In genomic region chr6:79076881-79077641, GRCh38 we compare ENCODE assay signal across 8 cellular contexts. TPM values are rescaled to one million over a fixed set of nuclear protein-coding genes. Genes with fewer than 3 reads are reported as not detected.
A peak's percentile ranks its signal among the peaks of the same experiment; 100 is the strongest.
DNase-seq lines count a peak whose midpoint lies in the region; ATAC-seq and TF ChIP-seq lines count a peak whose summit lies in the region.

No MANE protein-coding gene starts in this region.

- CTCF ChIA-PET in mammary epithelial cell (lab: Charles Lee; ENCODE audit: low non-redundant PET) = interaction anchor here (0.7 kb wide), 1 partner anchor 388 kb away, joined by 6 read pairs; no protein-coding TSS in a partner anchor

- H3K4me1 ChIP-seq in mammary epithelial cell (ENCODE audit: insufficient read depth, low read length) (peaks cover 10% of the 10 kb centered on the region), smooth muscle cell (ENCODE audit: low read depth) (peaks cover 30% of the 10 kb centered on the region)

- H4K20me1 ChIP-seq in mammary epithelial cell (ENCODE audit: insufficient read depth, low read length) = no peaks in the 10 kb centered on the region
- peaks cover 44% of the 10 kb centered on the region for H4K20me1 ChIP-seq in smooth muscle cell (ENCODE audit: low read depth)

- dilution Hi-C loops in mammary epithelial cell (cut with HindIII; ENCODE audit: low sequenced_read_pairs) = no loop called here

- peaks cover 43 to 63% of the 10 kb centered on the region in 2 donors for H3K4me1 Mint-ChIP-seq in immature natural killer cell

- no peak for TF ChIP-seq CTCF in WI38 (IDR thresholded peaks at IDR 0.05; ENCODE audit: low read depth, low read length)
- no peak for TF ChIP-seq CTCF in mammary epithelial cell (conservative IDR thresholded peaks at IDR 0.05 in 1 of 2, IDR thresholded peaks at IDR 0.05 in 1 of 2; ENCODE audit: extremely low read depth in 1 of 2, insufficient read depth in 1 of 2, low read depth in 1 of 2, low read length in 2 of 2)
- no peak for TF ChIP-seq CTCF in smooth muscle cell (IDR thresholded peaks at IDR 0.05; ENCODE audit: borderline replicate concordance, insufficient read depth, poor library complexity, severe bottlenecking)

- H3K27ac ChIP-seq in mammary epithelial cell (ENCODE audit: insufficient read depth, low read depth, low read length) (peak overlapping the region; percentile 79), smooth muscle cell (ENCODE audit: low read depth) (peak overlapping the region; percentile 85)

- peaks cover 3% of the 10 kb centered on the region for H3K36me3 ChIP-seq in mammary epithelial cell (ENCODE audit: insufficient read depth, low read length)
- no peaks in the 10 kb centered on the region for H3K36me3 ChIP-seq in smooth muscle cell (ENCODE audit: low read depth)

- H3K4me2 ChIP-seq in mammary epithelial cell (ENCODE audit: insufficient read depth, low read depth, low read length) = peak overlapping the region; percentile 95
- peak overlapping the region; percentile 96 for H3K4me2 ChIP-seq in smooth muscle cell

- intact Hi-C loops in mammary epithelial cell (cut with micrococcal nuclease) = loop anchor here (2.0 to 5.0 kb wide), 3 partner anchors 230 to 460 kb away; partner anchors contain the start of gene LCA5

- no peaks in the 10 kb centered on the region for H3K9me3 ChIP-seq in mammary epithelial cell (replicated peaks; ENCODE audit: insufficient read depth, low read length)
- no peaks in the 10 kb centered on the region for H3K9me3 ChIP-seq in smooth muscle cell (replicated peaks; ENCODE audit: low read depth)

- H3K9me3 Mint-ChIP-seq in immature natural killer cell = no peaks in the 10 kb centered on the region

- in situ Hi-C loops in mammary epithelial cell (cut with MboI; ENCODE audit: low sequenced_read_pairs in 2 of 2) = no loop called here

- H3K4me3 ChIP-seq in WI38 (ENCODE audit: low read depth, low read length) = peak overlapping the region; percentile 76
- peak overlapping the region; percentile 68 to 98 (median 86) for H3K4me3 ChIP-seq in mammary epithelial cell (replicated peaks in 1 of 3; ENCODE audit: insufficient read depth in 1 of 3, low read depth in 2 of 3, low read length in 3 of 3)
- peak overlapping the region; percentile 99 for H3K4me3 ChIP-seq in smooth muscle cell

- H3K36me3 Mint-ChIP-seq in immature natural killer cell = peaks cover 0 to 3% (median 0%) of the 10 kb centered on the region in 3 donors

- no peaks in the 10 kb centered on the region for H3F3A ChIP-seq in smooth muscle cell (ENCODE audit: low read depth)

- peak overlapping the region; percentile 86 to 98 (median 89) for H3K27ac Mint-ChIP-seq in immature natural killer cell

- H3K27me3 ChIP-seq in mammary epithelial cell (ENCODE audit: insufficient read depth, low read length) = no peaks in the 10 kb centered on the region
- no peaks in the 10 kb centered on the region for H3K27me3 ChIP-seq in smooth muscle cell (ENCODE audit: low read depth)

- H2AFZ ChIP-seq in mammary epithelial cell (ENCODE audit: low read depth, low read length) = peak overlapping the region; percentile 87
- peak overlapping the region; percentile 90 for H2AFZ ChIP-seq in smooth muscle cell (ENCODE audit: low read depth)

- peak; percentile 89 for DNase-seq in AG08395 (ENCODE audit: low spot score)
- DNase-seq in NCI-H2196 treated with DMSO at 0.1 percent for 48 hours (lab: John Stamatoyannopoulos, UW; ENCODE audit: unreplicated experiment) = peak; percentile 82
- peak; percentile 91 for DNase-seq in mammary epithelial cell
- peak; percentile 88 to 92 (median 90) for DNase-seq in immature natural killer cell
- peak; percentile 64 for DNase-seq in smooth muscle cell (lab: John Stamatoyannopoulos, UW; ENCODE audit: unreplicated experiment)

- peaks cover 53% of the 10 kb centered on the region for H3K79me2 ChIP-seq in mammary epithelial cell (ENCODE audit: insufficient read depth, low read length)
- H3K79me2 ChIP-seq in smooth muscle cell (ENCODE audit: low read depth) = peaks cover 45% of the 10 kb centered on the region

- peak overlapping the region; percentile 82 to 97 (median 89) for H3K4me3 Mint-ChIP-seq in immature natural killer cell

- H3K9ac ChIP-seq in mammary epithelial cell (ENCODE audit: insufficient read depth, low read length) = peak overlapping the region; percentile 87
- H3K9ac ChIP-seq in smooth muscle cell (ENCODE audit: low read depth) = peak overlapping the region; percentile 80

- 4% methylated on average over 11 of the region's 78 CpGs for WGBS in mammary epithelial cell (ENCODE audit: low coverage, missing lambda C conversion rate)
- under 1% methylated on average over 50 of the region's 78 CpGs for WGBS in smooth muscle cell (ENCODE audit: low lambda C conversion rate)

- ATAC-seq in GM18909 (IDR thresholded peaks at IDR 0.05; ENCODE audit: poor library complexity, unreplicated experiment) (peak; percentile 58), HG03159 (IDR thresholded peaks at IDR 0.05; ENCODE audit: unreplicated experiment) (peak; percentile 42)

- peaks cover 9 to 25% (median 20%) of the 10 kb centered on the region in 3 donors for H3K27me3 Mint-ChIP-seq in immature natural killer cell (ENCODE audit: low read depth in 3 of 3)

- no TSS peak for BruUV-seq in mammary epithelial cell (replicated peaks; lab: Mats Ljungman, UMichigan)

RNA-seq across cellular contexts. Expression of gene PHIP, which starts 1.0 kb away (rescaled TPM):
- total RNA-seq in mammary epithelial cell = 10 to 100 TPM; 17.2 to 18.0 TPM
- 3.6 TPM for polyA plus RNA-seq in mammary epithelial cell
- 13.6 TPM for polyA minus RNA-seq in mammary epithelial cell
- polyA plus RNA-seq in immature natural killer cell = 10 to 100 TPM in 1 of 3 donors, 1 to 10 TPM in 2; 4.1 to 12.8 (median 5.7) TPM
- 29.4 and 32.6 TPM in 2 replicates for total RNA-seq in smooth muscle cell
- 7.8 and 9.2 TPM in 2 replicates for polyA plus RNA-seq in smooth muscle cell

Comparison
In these comparisons a context has a peak if more than half of its experiments do, and no peak if none do; other contexts are left out.
1. Peak in every context shown above with its lines: DNase-seq, ATAC-seq, H3K4me3 ChIP-seq and H3K27ac ChIP-seq.